In the genomic region with DNA sequence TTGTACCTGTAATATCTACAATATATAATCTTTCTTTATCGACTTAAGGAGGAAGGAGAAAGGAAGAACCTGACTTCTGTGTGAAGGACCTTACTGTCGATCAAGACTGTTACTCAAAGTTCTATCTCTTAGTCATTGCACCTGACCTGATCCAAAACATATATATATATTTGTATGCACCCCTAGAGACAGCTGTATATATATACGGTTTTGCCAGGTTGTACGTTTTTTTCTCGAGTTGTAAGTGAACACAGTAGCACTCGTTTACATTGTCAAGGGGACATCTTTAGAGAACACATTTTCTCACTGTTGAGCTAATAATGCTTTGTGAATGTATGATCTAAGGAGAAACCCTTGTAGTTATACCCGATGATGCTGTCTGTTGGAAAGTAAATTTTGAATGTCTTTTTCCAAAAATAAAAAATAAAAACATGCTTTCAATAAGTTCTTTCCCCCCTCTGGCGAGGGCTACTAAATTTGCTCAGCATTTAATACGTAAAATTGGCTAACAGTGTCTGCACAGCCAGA, we compare ENCODE assay signal across 8 cellular contexts. TPM values are rescaled to one million over a fixed set of nuclear protein-coding genes. Genes with fewer than 3 reads are reported as not detected.
DNase-seq lines count a peak whose midpoint lies in the region; ATAC-seq and TF ChIP-seq lines count a peak whose summit lies in the region.

No MANE protein-coding gene starts in this region.

- peaks cover 23% of the 10 kb centered on the region for H3K4me1 Mint-ChIP-seq in MCF 10A (ENCODE audit: insufficient read depth, unreplicated experiment)

- H3K36me3 Mint-ChIP-seq in MCF 10A (ENCODE audit: insufficient read depth, unreplicated experiment) = peaks cover 31% of the 10 kb centered on the region

- no peaks in the 10 kb centered on the region for H3K9me3 Mint-ChIP-seq in MCF 10A (ENCODE audit: unreplicated experiment)

- peak overlapping the region; percentile 96 for H3K4me3 Mint-ChIP-seq in MCF 10A (ENCODE audit: unreplicated experiment)

- peaks cover 14% of the 10 kb centered on the region for H3K4me1 ChIP-seq in muscle layer of colon (ENCODE audit: insufficient read depth, low read length)

- H3K27me3 ChIP-seq in muscle layer of colon (ENCODE audit: control insufficient read depth in 1 of 2, insufficient read depth in 2 of 2, low read length in 2 of 2) = no peaks in the 10 kb centered on the region

- H3K4me3 ChIP-seq in Jurkat, Clone E6-1 (ENCODE audit: low read length) = peak overlapping the region; percentile 90
- peak overlapping the region; percentile 84 to 98 for H3K4me3 ChIP-seq in muscle layer of colon (ENCODE audit: low read depth in 1 of 2, low read length in 2 of 2)

- H3K9ac ChIP-seq in muscle layer of colon (ENCODE audit: low read length) = peak overlapping the region; percentile 79

- H3K27ac Mint-ChIP-seq in MCF 10A (ENCODE audit: low read depth, unreplicated experiment) = peak overlapping the region; percentile 78

- H3K36me3 ChIP-seq in muscle layer of colon (ENCODE audit: insufficient read depth, low read length) = peaks cover 6% of the 10 kb centered on the region

- CTCF ChIA-PET in MCF 10A (lab: Yijun Ruan, JAX) = interaction anchor here (0.9 to 1.5 kb wide), 4 partner anchors 13 to 62 kb away, joined by 3 to 4 read pairs (median 4); a partner anchor contains a TSS

- no peaks in the 10 kb centered on the region for H3K27me3 Mint-ChIP-seq in MCF 10A (ENCODE audit: insufficient read depth, unreplicated experiment)

- no peak for DNase-seq in Jurkat, Clone E6-1 (ENCODE audit: low read depth, low spot score)
- DNase-seq in MCF 10A (ENCODE audit: unreplicated experiment) (no peak), HPDE6-E6E7 (ENCODE audit: extremely low spot score) (no peak), cortex of kidney (lab: John Stamatoyannopoulos, UW) (no peak)

- intact Hi-C loops in MCF 10A (cut with micrococcal nuclease) = loop anchor here (5.0 kb wide), 1 partner anchor 77 kb away; no protein-coding TSS in a partner anchor

- no peak for TF ChIP-seq CTCF in MCF 10A (IDR thresholded peaks at IDR 0.05; ENCODE audit: unreplicated experiment)

- H3K9me3 ChIP-seq in muscle layer of colon (ENCODE audit: low read length) = no peaks in the 10 kb centered on the region

- peak overlapping the region; percentile 70 for H3K27ac ChIP-seq in muscle layer of colon (ENCODE audit: low read depth, low read length)

- BruUV-seq in MCF 10A (replicated peaks; lab: Mats Ljungman, UMichigan) = no TSS peak

- POLR2A ChIA-PET in MCF 10A (lab: Yijun Ruan, JAX) = interaction anchor here (0.7 to 2.8 kb wide), 20 partner anchors 13 to 386 kb away, joined by 3 to 106 read pairs (median 5); a partner anchor contains a TSS

- peak; percentile 4 for ATAC-seq in GM18498 (IDR thresholded peaks at IDR 0.05; ENCODE audit: unreplicated experiment)
- no peak for ATAC-seq in HG03280 (IDR thresholded peaks at IDR 0.05; ENCODE audit: unreplicated experiment)
- no peak for ATAC-seq in GM18519 (IDR thresholded peaks at IDR 0.05; ENCODE audit: low FRiP score, unreplicated experiment)

RNA-seq across cellular contexts. Expression of a gene that starts 0.5 kb away (rescaled TPM):
- polyA plus RNA-seq in Jurkat, Clone E6-1 (2012; ENCODE audit: insufficient read depth, insufficient read length) = 9.2 TPM
- 7.3 and 7.6 TPM in 2 replicates for total RNA-seq in MCF 10A (2022)

RNA-seq across cellular contexts. Expression of a gene that starts 58.7 kb away (rescaled TPM):
- polyA plus RNA-seq in Jurkat, Clone E6-1 (2012; ENCODE audit: insufficient read depth, insufficient read length) = 157 TPM
- 48.1 and 54.5 TPM in 2 replicates for total RNA-seq in MCF 10A (2022)
